Comparison of ENCODE assay signal across 20 cellular contexts in genomic region chr9:129972816-129973215, GRCh38.
A peak's percentile ranks its signal among the peaks of the same experiment; 100 is the strongest.
DNase-seq lines count a peak whose midpoint lies in the region; ATAC-seq and TF ChIP-seq lines count a peak whose summit lies in the region.
"Had no signal": no experiment of that assay in that cellular context is flagged by ENCODE, and none has a peak within 500 bp of the region (broad histone marks: within the 10 kb centered on the region; RNA-seq: fewer than 3 reads in every experiment).

No MANE protein-coding gene starts in this region.

- H3K27me3 Mint-ChIP-seq in endodermal cell (ENCODE audit: insufficient read depth) = no peaks in the 10 kb centered on the region
- H3K27me3 Mint-ChIP-seq: activated naive CD8-positive, alpha-beta T cell treated with anti-CD3 and anti-CD28 coated beads, Interleukin-2, amount 10 ng/mL, durations not matched to agents 7 days and 5 days; brain; progenitor cell of endocrine pancreas had no signal

- CTCF ChIA-PET in A673 (lab: Charles Lee) = interaction anchor here (0.6 kb wide), 1 partner anchor 20 kb away, joined by 8 read pairs; no protein-coding TSS in a partner anchor

- DNase-seq in NCI-H1694 treated with DMSO at 0.1 percent for 48 hours (lab: John Stamatoyannopoulos, UW) (peak; percentile 8), NCI-H1694 (lab: John Stamatoyannopoulos, UW) (no peak), A673 (ENCODE audit: low spot score) (no peak), left lobe of liver (ENCODE audit: low spot score) (peak; percentile 26), AG08395 (ENCODE audit: low spot score) (no peak), endodermal cell (no peak)
- peak; percentile 39 for DNase-seq in activated CD8-positive, alpha-beta memory T cell treated with anti-CD3 and anti-CD28 coated beads, Interleukin-2, amount 50 U/mL, for 48 hours
- DNase-seq: activated naive CD8-positive, alpha-beta T cell treated with anti-CD3 and anti-CD28 coated beads, Interleukin-2, amount 10 ng/mL, durations not matched to agents 7 days and 5 days; left ventricle myocardium inferior; MV-4-11; NCI-H187 treated with DMSO at 0.1 percent for 48 hours; NCI-H226; SJCRH30 had no signal

- peaks cover 50% of the 10 kb centered on the region for H3K4me1 ChIP-seq in A673 (ENCODE audit: insufficient read depth, low read length, poor library complexity, severe bottlenecking)
- H3K4me1 ChIP-seq in endodermal cell (ENCODE audit: control insufficient read depth, insufficient read depth, low read length) = no peaks in the 10 kb centered on the region
- H3K4me1 ChIP-seq: HAP-1, neural progenitor cell, SJCRH30 had no signal

- peaks cover 32% of the 10 kb centered on the region for H3K36me3 Mint-ChIP-seq in endodermal cell (ENCODE audit: low read depth)

- no peak for TF ChIP-seq CTCF in A673 (conservative IDR thresholded peaks at IDR 0.05; ENCODE audit: low read depth, low read length)
- no peak for TF ChIP-seq CTCF in endodermal cell (conservative IDR thresholded peaks at IDR 0.05)

- no peaks in the 10 kb centered on the region for H3K4me1 Mint-ChIP-seq in endodermal cell
- H3K4me1 Mint-ChIP-seq: brain had no signal

- 97% methylated on average over 4 of the region's 4 CpGs for WGBS in endodermal cell (ENCODE audit: insufficient coverage in 1 of 2, insufficient read length in 1 of 2), 2 experiments

- no peaks in the 10 kb centered on the region for H3K9me3 Mint-ChIP-seq in endodermal cell
- H3K9me3 Mint-ChIP-seq: activated naive CD8-positive, alpha-beta T cell treated with anti-CD3 and anti-CD28 coated beads, Interleukin-2, amount 10 ng/mL, durations not matched to agents 7 days and 5 days; brain; neural progenitor cell had no signal

- H3K4me3 Mint-ChIP-seq in endodermal cell = no peak overlapping the region
- H3K4me3 Mint-ChIP-seq: activated naive CD8-positive, alpha-beta T cell treated with anti-CD3 and anti-CD28 coated beads, Interleukin-2, amount 10 ng/mL, durations not matched to agents 7 days and 5 days; brain; neural progenitor cell had no signal

- H3K27me3 ChIP-seq in A673 (replicated peaks; ENCODE audit: insufficient read depth, low read depth, low read length, poor library complexity) = no peaks in the 10 kb centered on the region
- H3K27me3 ChIP-seq in endodermal cell (ENCODE audit: control insufficient read depth, insufficient read depth, low read length, poor library complexity, severe bottlenecking) = no peaks in the 10 kb centered on the region
- H3K27me3 ChIP-seq: neural progenitor cell, SJCRH30 had no signal

- H3K9me3 ChIP-seq in A673 (ENCODE audit: low read depth, low read length, poor library complexity, severe bottlenecking) = no peaks in the 10 kb centered on the region
- no peaks in the 10 kb centered on the region for H3K9me3 ChIP-seq in endodermal cell (ENCODE audit: control insufficient read depth, low read length)
- H3K9me3 ChIP-seq: HAP-1, left ventricle myocardium inferior, SJCRH30 had no signal

- H3K27ac ChIP-seq in A673 (ENCODE audit: low read depth, low read length, poor library complexity, severe bottlenecking) = peak overlapping the region; percentile 52
- H3K27ac ChIP-seq in endodermal cell (ENCODE audit: low read depth, low read length) = no peak overlapping the region
- H3K27ac ChIP-seq: 22Rv1, KMS-11, left ventricle myocardium inferior, neural progenitor cell, SJCRH30 had no signal

- no TSS peak for BruUV-seq in A673 (replicated peaks; lab: Mats Ljungman, UMichigan)

- H3K36me3 ChIP-seq in A673 (ENCODE audit: insufficient read depth, low read length, poor library complexity, severe bottlenecking) (peaks cover 41% of the 10 kb centered on the region), endodermal cell (ENCODE audit: control insufficient read depth, insufficient read depth, low read length) (peaks cover 39% of the 10 kb centered on the region)
- H3K36me3 ChIP-seq: neural progenitor cell had no signal

- no peak overlapping the region for H3K9ac ChIP-seq in endodermal cell (ENCODE audit: extremely low read depth, low read length, poor library complexity, severe bottlenecking)
- H3K9ac ChIP-seq: KMS-11, neural progenitor cell had no signal

- H3K27ac Mint-ChIP-seq in endodermal cell = no peak overlapping the region
- H3K27ac Mint-ChIP-seq: activated naive CD8-positive, alpha-beta T cell treated with anti-CD3 and anti-CD28 coated beads, Interleukin-2, amount 10 ng/mL, durations not matched to agents 7 days and 5 days; brain; neural progenitor cell; progenitor cell of endocrine pancreas had no signal

- intact Hi-C loops in A673 (cut with micrococcal nuclease; ENCODE audit: unreplicated experiment) = no loop called here

- H3K4me3 ChIP-seq in A673 (ENCODE audit: low read depth, low read length, poor library complexity, severe bottlenecking) (no peak overlapping the region), endodermal cell (ENCODE audit: low read length) (no peak overlapping the region)
- H3K4me3 ChIP-seq: HAP-1, left ventricle myocardium inferior, neural progenitor cell, SJCRH30 had no signal

- ATAC-seq in left lobe of liver (no peak), GM18511 (IDR thresholded peaks at IDR 0.05; ENCODE audit: unreplicated experiment) (no peak)

- POLR2A ChIA-PET in A673 (lab: Charles Lee; ENCODE audit: low non-redundant PET) = no interaction called here

Comparison
In these comparisons a context has a peak if more than half of its experiments do, and no peak if none do; other contexts are left out.
1. DNase-seq: peak in NCI-H1694 treated with DMSO at 0.1 percent for 48 hours (single experiment), activated CD8-positive, alpha-beta memory T cell treated with anti-CD3 and anti-CD28 coated beads, Interleukin-2, amount 50 U/mL, for 48 hours (single experiment) and left lobe of liver (single experiment); none in NCI-H1694 (single experiment), A673 (single experiment), AG08395 (single experiment) and endodermal cell (single experiment).